8 cellular contexts compared by ENCODE assay signal in genomic region chr18:32019251-32019943, GRCh38. TPM values are rescaled to one million over a fixed set of nuclear protein-coding genes. Genes with fewer than 3 reads are reported as not detected.
DNase-seq lines count a peak whose midpoint lies in the region; ATAC-seq and TF ChIP-seq lines count a peak whose summit lies in the region.

No MANE protein-coding gene starts in this region.

- peaks cover 59% of the 10 kb centered on the region for H3K4me1 Mint-ChIP-seq in activated CD4-positive, alpha-beta T cell treated with anti-CD3 and anti-CD28 coated beads, Interleukin-2, amount 10 ng/mL, durations not matched to agents 7 days and 5 days
- peaks cover 33% of the 10 kb centered on the region for H3K4me1 Mint-ChIP-seq in dendritic cell treated with granulocyte-macrophage colony-stimulating factor and Interleukin-4, amounts not matched to agents 40 ng/mL and 50 ng/mL, for 4 days (ENCODE audit: low read depth)

- DNase-seq in NCI-H146 (lab: John Stamatoyannopoulos, UW) (peak; percentile 55), NCI-H146 treated with DMSO at 0.1 percent for 48 hours (lab: John Stamatoyannopoulos, UW; ENCODE audit: unreplicated experiment) (no peak), NB4 (ENCODE audit: low read depth) (peak; percentile 73), lower leg skin (ENCODE audit: low spot score in 2 of 2) (peak; percentile 31 to 88)
- peak; percentile 69 for DNase-seq in activated CD4-positive, alpha-beta T cell treated with anti-CD3 and anti-CD28 coated beads, Interleukin-2, amount 10 ng/mL, durations not matched to agents 7 days and 5 days
- DNase-seq in stimulated activated CD4-positive, alpha-beta T cell treated with anti-CD3 and anti-CD28 coated beads, TNF-alpha, amount 100 ng/mL, for 24 hours (ENCODE audit: low read depth in 3 of 3), result peak in 2 of 3 experiments; percentile 15 to 40

- H3K9me3 Mint-ChIP-seq in activated CD4-positive, alpha-beta T cell treated with anti-CD3 and anti-CD28 coated beads, Interleukin-2, amount 10 ng/mL, durations not matched to agents 7 days and 5 days, result no peaks in the 10 kb centered on the region
- no peaks in the 10 kb centered on the region for H3K9me3 Mint-ChIP-seq in dendritic cell treated with granulocyte-macrophage colony-stimulating factor and Interleukin-4, amounts not matched to agents 40 ng/mL and 50 ng/mL, for 4 days

- H3K27me3 Mint-ChIP-seq in activated CD4-positive, alpha-beta T cell treated with anti-CD3 and anti-CD28 coated beads, Interleukin-2, amount 10 ng/mL, durations not matched to agents 7 days and 5 days, result no peaks in the 10 kb centered on the region
- H3K27me3 Mint-ChIP-seq in dendritic cell treated with granulocyte-macrophage colony-stimulating factor and Interleukin-4, amounts not matched to agents 40 ng/mL and 50 ng/mL, for 4 days, result no peaks in the 10 kb centered on the region

- intact Hi-C loops in dendritic cell treated with granulocyte-macrophage colony-stimulating factor and Interleukin-4, amounts not matched to agents 40 ng/mL and 50 ng/mL, for 4 days (cut with micrococcal nuclease), result loop anchor here (2.0 to 10.0 kb wide), 3 partner anchors 29 to 73 kb away; partner anchors contain the start of gene RNF138
- intact Hi-C loops in lower leg skin (cut with DNase I; ENCODE audit: low total_unique reads), result loop anchor here (5.0 kb wide), 1 partner anchor 73 kb away; the partner anchor contains the start of gene RNF138

- CTCF ChIA-PET in activated CD4-positive, alpha-beta T cell treated with anti-CD3 and anti-CD28 coated beads, Interleukin-2, amount 10 ng/mL, durations not matched to agents 7 days and 5 days (lab: Charles Lee), result interaction anchor here (0.6 to 2.6 kb wide), 13 partner anchors 10 to 108 kb away, joined by 3 to 12 read pairs (median 5); partner anchors contain the start of gene RNF138

- peaks cover 32% of the 10 kb centered on the region for H3K36me3 Mint-ChIP-seq in activated CD4-positive, alpha-beta T cell treated with anti-CD3 and anti-CD28 coated beads, Interleukin-2, amount 10 ng/mL, durations not matched to agents 7 days and 5 days (ENCODE audit: low read depth)
- H3K36me3 Mint-ChIP-seq in dendritic cell treated with granulocyte-macrophage colony-stimulating factor and Interleukin-4, amounts not matched to agents 40 ng/mL and 50 ng/mL, for 4 days (ENCODE audit: low read depth), result peaks cover 8% of the 10 kb centered on the region

- no peak for TF ChIP-seq POLR2A in NB4 (IDR thresholded peaks at IDR 0.05; ENCODE audit: extremely low read depth, insufficient read length)
- no peak for TF ChIP-seq POLR2A in lower leg skin (IDR thresholded peaks at IDR 0.05)

- TF ChIP-seq CTCF in NB4 (IDR thresholded peaks at IDR 0.05; ENCODE audit: low read depth, low read length) (no peak), lower leg skin (IDR thresholded peaks at IDR 0.05) (no peak)

- POLR2A ChIA-PET in activated CD4-positive, alpha-beta T cell treated with anti-CD3 and anti-CD28 coated beads, Interleukin-2, amount 10 ng/mL, durations not matched to agents 7 days and 5 days (lab: Charles Lee), result interaction anchor here (0.5 to 2.5 kb wide), 8 partner anchors 21 to 139 kb away, joined by 3 to 21 read pairs (median 7); partner anchors contain the start of genes RNF138 and TRAPPC8

- 1 to 2% methylated on average over 29 to 31 of the region's 31 CpGs for WGBS in lower leg skin, 2 donors

- peak overlapping the region; percentile 98 for H3K27ac Mint-ChIP-seq in activated CD4-positive, alpha-beta T cell treated with anti-CD3 and anti-CD28 coated beads, Interleukin-2, amount 10 ng/mL, durations not matched to agents 7 days and 5 days
- H3K27ac Mint-ChIP-seq in dendritic cell treated with granulocyte-macrophage colony-stimulating factor and Interleukin-4, amounts not matched to agents 40 ng/mL and 50 ng/mL, for 4 days, result peak overlapping the region; percentile 97

- no peak for ATAC-seq in GM19467 (IDR thresholded peaks at IDR 0.05; ENCODE audit: unreplicated experiment)

- H3K4me3 ChIP-seq in NB4 (ENCODE audit: low read depth, low read length) (peak overlapping the region; percentile 68), lower leg skin (ENCODE audit: low read depth, poor library complexity, severe bottlenecking) (peak overlapping the region; percentile 55)

- H3K4me3 Mint-ChIP-seq in activated CD4-positive, alpha-beta T cell treated with anti-CD3 and anti-CD28 coated beads, Interleukin-2, amount 10 ng/mL, durations not matched to agents 7 days and 5 days, result peak overlapping the region; percentile 98
- H3K4me3 Mint-ChIP-seq in dendritic cell treated with granulocyte-macrophage colony-stimulating factor and Interleukin-4, amounts not matched to agents 40 ng/mL and 50 ng/mL, for 4 days, result peak overlapping the region; percentile 96

RNA-seq across cellular contexts. Expression of gene RNF125, which starts 0.8 kb away (rescaled TPM):
- total RNA-seq in activated CD4-positive, alpha-beta T cell treated with anti-CD3 and anti-CD28 coated beads, Interleukin-2, amount 10 ng/mL, durations not matched to agents 7 days and 5 days, result 10 to 100 TPM; 35.6 to 36.0 TPM
- 10 to 100 TPM in 2 of 4 donors, 1 to 10 TPM in 2; 6.3 to 16.3 (median 9.2) TPM for total RNA-seq in lower leg skin
